ENCODE assay signal across 1 cellular context in the genomic region with DNA sequence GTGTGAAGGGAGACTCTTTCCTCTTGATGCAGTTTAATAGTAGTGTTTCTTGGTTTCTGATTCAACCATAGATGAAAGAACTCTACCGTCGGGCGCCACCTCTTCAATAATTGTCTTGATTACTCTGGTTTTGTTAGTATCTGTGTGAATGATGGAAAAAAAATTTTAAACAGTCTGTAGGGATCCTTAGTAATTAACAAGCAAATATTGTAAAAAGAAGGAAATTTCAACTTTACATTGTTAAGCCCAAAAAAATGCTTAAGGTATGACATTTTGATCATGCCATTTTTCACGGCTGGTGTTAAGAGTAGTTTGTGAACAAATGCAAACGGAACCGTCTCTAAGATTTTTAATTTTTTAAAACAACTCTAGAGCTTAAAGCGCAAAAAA.
TF ChIP-seq lines count a peak whose summit lies in the region.

No MANE protein-coding gene starts in this region.

TF ChIP-seq in SK-N-SH, 30 proteins besides CTCF, POLR2A, EP300 and RAD21 (continued from another document):
- TF ChIP-seq EZH2phosphoT487 (IDR thresholded peaks at IDR 0.05; ENCODE audit: borderline replicate concordance, low read depth), result no peak
- TF ChIP-seq, protein P1, sequence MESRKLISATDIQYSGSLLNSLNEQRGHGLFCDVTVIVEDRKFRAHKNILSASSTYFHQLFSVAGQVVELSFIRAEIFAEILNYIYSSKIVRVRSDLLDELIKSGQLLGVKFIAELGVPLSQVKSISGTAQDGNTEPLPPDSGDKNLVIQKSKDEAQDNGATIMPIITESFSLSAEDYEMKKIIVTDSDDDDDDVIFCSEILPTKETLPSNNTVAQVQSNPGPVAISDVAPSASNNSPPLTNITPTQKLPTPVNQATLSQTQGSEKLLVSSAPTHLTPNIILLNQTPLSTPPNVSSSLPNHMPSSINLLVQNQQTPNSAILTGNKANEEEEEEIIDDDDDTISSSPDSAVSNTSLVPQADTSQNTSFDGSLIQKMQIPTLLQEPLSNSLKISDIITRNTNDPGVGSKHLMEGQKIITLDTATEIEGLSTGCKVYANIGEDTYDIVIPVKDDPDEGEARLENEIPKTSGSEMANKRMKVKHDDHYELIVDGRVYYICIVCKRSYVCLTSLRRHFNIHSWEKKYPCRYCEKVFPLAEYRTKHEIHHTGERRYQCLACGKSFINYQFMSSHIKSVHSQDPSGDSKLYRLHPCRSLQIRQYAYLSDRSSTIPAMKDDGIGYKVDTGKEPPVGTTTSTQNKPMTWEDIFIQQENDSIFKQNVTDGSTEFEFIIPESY (IDR thresholded peaks at IDR 0.05; ENCODE audit: borderline replicate concordance, low read depth), result no peak
- TF ChIP-seq, protein P2, sequence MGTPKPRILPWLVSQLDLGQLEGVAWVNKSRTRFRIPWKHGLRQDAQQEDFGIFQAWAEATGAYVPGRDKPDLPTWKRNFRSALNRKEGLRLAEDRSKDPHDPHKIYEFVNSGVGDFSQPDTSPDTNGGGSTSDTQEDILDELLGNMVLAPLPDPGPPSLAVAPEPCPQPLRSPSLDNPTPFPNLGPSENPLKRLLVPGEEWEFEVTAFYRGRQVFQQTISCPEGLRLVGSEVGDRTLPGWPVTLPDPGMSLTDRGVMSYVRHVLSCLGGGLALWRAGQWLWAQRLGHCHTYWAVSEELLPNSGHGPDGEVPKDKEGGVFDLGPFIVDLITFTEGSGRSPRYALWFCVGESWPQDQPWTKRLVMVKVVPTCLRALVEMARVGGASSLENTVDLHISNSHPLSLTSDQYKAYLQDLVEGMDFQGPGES (IDR thresholded peaks at IDR 0.05; ENCODE audit: low read depth, low read length), result no peak
- TF ChIP-seq NRF1 (IDR thresholded peaks at IDR 0.05; ENCODE audit: low read depth, low read length), result no peak
- TF ChIP-seq GATA2 (CRISPR knock-in tag; IDR thresholded peaks at IDR 0.05), result no peak
- TF ChIP-seq FOXM1 (IDR thresholded peaks at IDR 0.05; ENCODE audit: low read depth), result no peak
- TF ChIP-seq RFX5 (IDR thresholded peaks at IDR 0.05; ENCODE audit: low read length), result no peak
- TF ChIP-seq RXRA (IDR thresholded peaks at IDR 0.05; ENCODE audit: borderline replicate concordance, low read depth), result no peak
- no peak for TF ChIP-seq SMC3 (IDR thresholded peaks at IDR 0.05; ENCODE audit: low read depth, low read length)
- no peak for TF ChIP-seq TAF1 (IDR thresholded peaks at IDR 0.05; ENCODE audit: borderline replicate concordance, low read depth, low read length)
- no peak for TF ChIP-seq MEF2A (IDR thresholded peaks at IDR 0.05; ENCODE audit: borderline replicate concordance, low read depth)
